ENCODE assay signal across 1 cellular context in genomic region chrX:153946910-153947769, GRCh38.
TF ChIP-seq lines count a peak whose summit lies in the region.

No MANE protein-coding gene starts in this region.

TF ChIP-seq in K562, 482 proteins besides CTCF, POLR2A, EP300 and RAD21 (continued from another document):
- TF ChIP-seq ZNF740 (CRISPR knock-in tag; IDR thresholded peaks at IDR 0.05): no peak
- TF ChIP-seq ZNF740 (tag; IDR thresholded peaks at IDR 0.05): no peak
- TF ChIP-seq KAT8 (IDR thresholded peaks at IDR 0.05; ENCODE audit: low read depth): no peak
- TF ChIP-seq ZC3H4 (CRISPR knock-in tag; IDR thresholded peaks at IDR 0.05; ENCODE audit: borderline replicate concordance): no peak
- no peak for TF ChIP-seq CREM (IDR thresholded peaks at IDR 0.05; ENCODE audit: low read depth)
- TF ChIP-seq MBD1 (CRISPR knock-in tag; IDR thresholded peaks at IDR 0.05): 0 out of 2 replicates have a peak, but pooled peaks have one; percentile 26
- no peak for TF ChIP-seq NR2C2 (CRISPR knock-in tag; IDR thresholded peaks at IDR 0.05)
- TF ChIP-seq NR2C2 (tag; IDR thresholded peaks at IDR 0.05): no peak
- TF ChIP-seq KLF16 (IDR thresholded peaks at IDR 0.05): peak; percentile 69; the same call in 1 of the 2 replicates
- no peak for TF ChIP-seq ZNF644 (tag; IDR thresholded peaks at IDR 0.05; ENCODE audit: low read depth)
- TF ChIP-seq MXI1 (IDR thresholded peaks at IDR 0.05; ENCODE audit: low read depth, low read length): no peak
- TF ChIP-seq RCOR1 (IDR thresholded peaks at IDR 0.05; ENCODE audit: borderline replicate concordance in 1 of 2, low read depth in 2 of 2, low read length in 2 of 2): peak in 1 of 2 experiments; percentile 70; a peak in 1 of 4 replicates
- peak; percentile 37; the same call in 1 of the 2 replicates for TF ChIP-seq L3MBTL2 (IDR thresholded peaks at IDR 0.05)
- TF ChIP-seq VEZF1 (CRISPR knock-in tag; IDR thresholded peaks at IDR 0.05): peak; percentile 39; the same call in 1 of the 2 replicates
- TF ChIP-seq JUND (IDR thresholded peaks at IDR 0.05; ENCODE audit: borderline replicate concordance, low read depth, low read length): peak; percentile 55; the same call in 1 of the 2 replicates
- no peak for TF ChIP-seq JUND (tag; IDR thresholded peaks at IDR 0.05; ENCODE audit: borderline replicate concordance, low read depth, low read length)
- no peak for TF ChIP-seq MECOM (CRISPR knock-in tag; IDR thresholded peaks at IDR 0.05)
- TF ChIP-seq E2F3 (CRISPR knock-in tag; IDR thresholded peaks at IDR 0.05): peak; percentile 68; the same call in 1 of the 2 replicates
- peak; percentile 69 for TF ChIP-seq ZNF143 (CRISPR knock-in tag; IDR thresholded peaks at IDR 0.05)
- TF ChIP-seq ZNF444 (CRISPR knock-in tag; IDR thresholded peaks at IDR 0.05): no peak
- TF ChIP-seq BHLHE40 (IDR thresholded peaks at IDR 0.05; ENCODE audit: low read length): no peak
- TF ChIP-seq ARNT (IDR thresholded peaks at IDR 0.05): no peak
- TF ChIP-seq TEAD1 (CRISPR knock-in tag; IDR thresholded peaks at IDR 0.05): 0 out of 4 replicates have a peak, but pooled peaks of 1 of the 2 experiments have one; percentile 35
- peak in 1 of 2 experiments; percentile 71 for TF ChIP-seq E2F6 (IDR thresholded peaks at IDR 0.05; ENCODE audit: borderline replicate concordance in 1 of 2, extremely low read depth in 1 of 2, insufficient read depth in 1 of 2, insufficient read length in 1 of 2, low read depth in 1 of 2, low read length in 1 of 2, poor library complexity in 1 of 2, severe bottlenecking in 1 of 2)
- no peak for TF ChIP-seq NCOA1 (IDR thresholded peaks at IDR 0.05; ENCODE audit: low read depth)
- TF ChIP-seq THRAP3 (IDR thresholded peaks at IDR 0.05; ENCODE audit: borderline replicate concordance): 0 out of 2 replicates have a peak, but pooled peaks have one; percentile 38
- 0 out of 2 replicates have a peak, but pooled peaks have one; percentile 37 for TF ChIP-seq DMBX1 (CRISPR knock-in tag; IDR thresholded peaks at IDR 0.05; ENCODE audit: borderline replicate concordance)
- 0 out of 2 replicates have a peak, but pooled peaks have one; percentile 17 for TF ChIP-seq MTA3 (IDR thresholded peaks at IDR 0.05; ENCODE audit: borderline replicate concordance)
- no peak for TF ChIP-seq ETV5 (CRISPR knock-in tag; IDR thresholded peaks at IDR 0.05; ENCODE audit: low read depth)
- TF ChIP-seq MCM3 (IDR thresholded peaks at IDR 0.05): no peak
- TF ChIP-seq CTCFL (IDR thresholded peaks at IDR 0.05; ENCODE audit: borderline replicate concordance, insufficient read depth, low read depth, low read length, poor library complexity, severe bottlenecking): peak; percentile 45
- peak; percentile 65 for TF ChIP-seq POLR2G (IDR thresholded peaks at IDR 0.05; ENCODE audit: low read depth, low read length)
- no peak for TF ChIP-seq U2AF2 (optimal IDR thresholded peaks at IDR 0.05; ENCODE audit: low read depth, low read length)
- peak; percentile 31; the same call in 1 of the 2 replicates for TF ChIP-seq ZNF766 (CRISPR knock-in tag; conservative IDR thresholded peaks at IDR 0.05)
- no peak for TF ChIP-seq ARID1B (IDR thresholded peaks at IDR 0.05)
- 0 out of 2 replicates have a peak, but pooled peaks have one; percentile 18 for TF ChIP-seq HCFC1 (IDR thresholded peaks at IDR 0.05; ENCODE audit: low read depth, low read length)
- no peak for TF ChIP-seq RBM39 (optimal IDR thresholded peaks at IDR 0.05; ENCODE audit: low read depth, low read length)
